In the genomic region with DNA sequence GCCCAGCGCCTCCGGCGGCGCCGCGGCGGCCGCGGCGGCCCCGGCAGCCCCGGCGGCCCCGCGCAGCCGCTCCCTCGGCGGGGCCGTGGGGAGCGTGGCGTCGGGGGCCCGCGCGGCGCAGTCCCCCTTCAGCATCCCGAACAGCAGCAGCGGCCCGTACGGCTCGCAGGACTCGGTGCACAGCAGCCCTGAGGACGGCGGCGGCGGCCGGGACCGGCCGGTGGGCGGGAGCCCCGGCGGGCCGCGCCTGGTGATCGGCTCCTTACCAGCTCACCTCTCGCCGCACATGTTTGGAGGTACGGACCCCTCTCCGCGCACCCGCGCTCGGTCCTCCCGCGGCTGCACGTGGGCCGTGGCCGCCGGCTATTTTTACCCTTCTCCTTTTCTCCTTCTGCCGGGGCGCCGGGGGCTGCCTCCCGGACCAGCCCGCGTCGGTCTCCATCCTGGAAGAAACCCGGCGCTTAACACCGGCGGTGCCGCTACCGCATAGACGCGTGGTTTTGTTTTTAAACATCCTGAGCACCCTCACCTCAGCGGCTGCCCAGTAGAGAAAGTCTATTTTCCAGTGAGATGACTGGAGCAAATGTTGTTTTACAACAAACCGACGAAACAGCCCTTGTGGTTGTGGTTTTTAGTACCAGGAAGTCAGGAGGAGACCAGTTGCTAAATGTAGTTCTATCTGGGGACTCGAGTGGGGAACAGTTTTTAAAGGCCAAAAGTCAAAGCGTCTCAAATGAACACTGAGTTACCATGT, we compare ENCODE assay signal across 8 cellular contexts. TPM values are rescaled to one million over a fixed set of nuclear protein-coding genes. Genes with fewer than 3 reads are reported as not detected.
A peak's percentile ranks its signal among the peaks of the same experiment; 100 is the strongest.
DNase-seq lines count a peak whose midpoint lies in the region; ATAC-seq and TF ChIP-seq lines count a peak whose summit lies in the region.

No MANE protein-coding gene starts in this region.

- H3K36me3 ChIP-seq in upper lobe of left lung: no peaks in the 10 kb centered on the region

- H3K36me3 Mint-ChIP-seq in activated T-helper 17 cell treated with anti-CD3 and anti-CD28 coated beads, Interleukin-2, amount 50 U/mL, for 72 hours (ENCODE audit: low read depth): peaks cover 8% of the 10 kb centered on the region
- H3K36me3 Mint-ChIP-seq in osteocyte (ENCODE audit: unreplicated experiment): no peaks in the 10 kb centered on the region

- no peak for TF ChIP-seq EP300 in upper lobe of left lung (IDR thresholded peaks at IDR 0.05)

- TF ChIP-seq CTCF in GM13977 (IDR thresholded peaks at IDR 0.05; ENCODE audit: extremely low read depth, insufficient read depth, missing control alignments) (no peak), foreskin keratinocyte (conservative IDR thresholded peaks at IDR 0.05) (no peak), osteocyte (IDR thresholded peaks at IDR 0.05) (no peak), upper lobe of left lung (IDR thresholded peaks at IDR 0.05) (no peak)

- H3K9me3 ChIP-seq in upper lobe of left lung: peaks cover 0 to 3% (median 0%) of the 10 kb centered on the region in 4 donors

- H3K4me1 Mint-ChIP-seq in activated T-helper 17 cell treated with anti-CD3 and anti-CD28 coated beads, Interleukin-2, amount 50 U/mL, for 72 hours: peaks cover 45% of the 10 kb centered on the region
- H3K4me1 Mint-ChIP-seq in osteocyte (ENCODE audit: unreplicated experiment): peaks cover 19% of the 10 kb centered on the region

- H3K27ac ChIP-seq in foreskin keratinocyte (peak overlapping the region; percentile 95), upper lobe of left lung (peak overlapping the region; percentile 91 to 100 (median 98))

- in situ Hi-C loops in GM13977 (cut with MboI; ENCODE audit: low pct_unique_long_range_greater_than_20kb, low sequenced_read_pairs, unreplicated experiment): no loop called here

- no peaks in the 10 kb centered on the region for H3K27me3 Mint-ChIP-seq in activated T-helper 17 cell treated with anti-CD3 and anti-CD28 coated beads, Interleukin-2, amount 50 U/mL, for 72 hours
- no peaks in the 10 kb centered on the region for H3K27me3 Mint-ChIP-seq in osteocyte (ENCODE audit: unreplicated experiment)

- H3K4me3 ChIP-seq in upper lobe of left lung: peak overlapping the region; percentile 67 to 95 (median 90)

- WGBS in upper lobe of left lung, 2 donors: 0% methylated on average over 23 to 30 of the region's 79 CpGs

- H3K27ac Mint-ChIP-seq in activated T-helper 17 cell treated with anti-CD3 and anti-CD28 coated beads, Interleukin-2, amount 50 U/mL, for 72 hours: peak overlapping the region; percentile 94
- H3K27ac Mint-ChIP-seq in osteocyte (ENCODE audit: unreplicated experiment): peak overlapping the region; percentile 93

- H3K27me3 ChIP-seq in foreskin keratinocyte: no peaks in the 10 kb centered on the region
- H3K27me3 ChIP-seq in upper lobe of left lung: no peaks in the 10 kb centered on the region

- ATAC-seq in HG03064 (IDR thresholded peaks at IDR 0.05; ENCODE audit: low read depth, unreplicated experiment): peak; percentile 4
- ATAC-seq in activated T-helper 17 cell treated with anti-CD3 and anti-CD28 coated beads, Interleukin-2, amount 50 U/mL, for 72 hours (replicated peaks): peak; percentile 24
- no peak for ATAC-seq in foreskin keratinocyte
- peak in 1 of 2 donors; percentile 0 for ATAC-seq in upper lobe of left lung (ENCODE audit: low FRiP score in 2 of 2)

- H3K9me3 Mint-ChIP-seq in activated T-helper 17 cell treated with anti-CD3 and anti-CD28 coated beads, Interleukin-2, amount 50 U/mL, for 72 hours: no peaks in the 10 kb centered on the region
- H3K9me3 Mint-ChIP-seq in osteocyte (ENCODE audit: unreplicated experiment): peaks cover 4% of the 10 kb centered on the region

- H3K4me1 ChIP-seq in foreskin keratinocyte: peaks cover 26% of the 10 kb centered on the region
- H3K4me1 ChIP-seq in upper lobe of left lung: peaks cover 12 to 38% (median 26%) of the 10 kb centered on the region in 4 donors

- DNase-seq in A172 (ENCODE audit: low spot score) (peak; percentile 66), GM13977 (ENCODE audit: low spot score) (peak; percentile 28), OCI-M1 (lab: John Stamatoyannopoulos, UW) (peak; percentile 82), foreskin keratinocyte (peak; percentile 51 to 60), osteocyte (ENCODE audit: extremely low spot score, unreplicated experiment) (no peak), upper lobe of left lung (peak; percentile 49 to 89)

- H3K4me3 Mint-ChIP-seq in activated T-helper 17 cell treated with anti-CD3 and anti-CD28 coated beads, Interleukin-2, amount 50 U/mL, for 72 hours: peak overlapping the region; percentile 91
- peak overlapping the region; percentile 97 for H3K4me3 Mint-ChIP-seq in osteocyte (ENCODE audit: unreplicated experiment)

- TF ChIP-seq POLR2A in upper lobe of left lung (IDR thresholded peaks at IDR 0.05): peak in 3 of 4 donors; percentile 15 to 68 (median 52)

RNA-seq across cellular contexts. Expression of a gene that starts 1.3 kb away (rescaled TPM):
- total RNA-seq in A172 (2014; rRNA removed; shearing (Covaris generic)): 13.1 and 15.0 TPM in 2 replicates
- 1 to 10 TPM; 6.7 to 9.8 TPM for total RNA-seq in activated T-helper 17 cell treated with anti-CD3 and anti-CD28 coated beads, Interleukin-2, amount 50 U/mL, for 72 hours
- total RNA-seq in foreskin keratinocyte (7.3 and 8.2 TPM in 2 replicates), osteocyte (6.8 TPM in 2 replicates), upper lobe of left lung (10 to 100 TPM; 20.2 to 44.1 (median 27.1) TPM)
- 3.7 and 4.3 TPM in 2 replicates for polyA plus RNA-seq in foreskin keratinocyte
